ENCODE assay signal across 10 cellular contexts in the genomic region with DNA sequence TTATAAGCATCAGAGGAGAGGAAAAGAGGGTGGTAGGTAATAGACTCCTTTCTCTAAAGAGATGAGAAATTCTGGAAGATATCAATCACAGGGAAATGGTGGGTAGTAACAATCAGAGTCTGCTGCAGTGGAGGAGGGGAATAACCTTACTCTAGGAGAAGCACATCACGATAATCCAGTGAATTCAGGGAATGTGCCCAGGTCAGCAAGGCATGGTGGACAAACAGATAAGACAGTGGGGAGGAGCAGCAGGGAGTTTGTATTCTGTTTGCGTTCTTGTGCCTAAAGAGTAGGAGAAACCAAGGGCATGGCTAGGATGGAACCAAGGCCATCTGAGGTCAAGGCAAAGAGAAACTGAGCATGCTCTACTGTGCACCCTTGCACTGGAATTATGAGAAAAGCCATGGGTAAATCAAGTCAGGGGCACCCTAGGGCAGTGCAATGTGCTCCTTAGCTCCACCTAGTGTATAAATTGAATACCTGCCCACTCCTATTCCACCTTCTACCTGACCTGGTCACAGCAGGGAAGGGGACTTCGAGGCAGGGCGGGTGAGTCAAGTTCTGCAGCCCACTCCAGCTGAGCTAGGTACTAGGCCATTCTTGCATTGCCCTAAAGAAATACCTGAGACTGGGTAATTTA. TPM values are rescaled to one million over a fixed set of nuclear protein-coding genes. Genes with fewer than 3 reads are reported as not detected.
DNase-seq lines count a peak whose midpoint lies in the region; ATAC-seq and TF ChIP-seq lines count a peak whose summit lies in the region.
"Had no signal": no experiment of that assay in that cellular context is flagged by ENCODE, and none has a peak within 500 bp of the region (broad histone marks: within the 10 kb centered on the region; RNA-seq: fewer than 3 reads in every experiment).

No MANE protein-coding gene starts in this region.

- H3K9ac ChIP-seq in PC-3 (ENCODE audit: low read length): no peak overlapping the region

- H3K27me3 ChIP-seq in PC-3 (ENCODE audit: low read length) (no peaks in the 10 kb centered on the region), right cardiac atrium (ENCODE audit: control insufficient read depth, insufficient read depth) (no peaks in the 10 kb centered on the region)
- H3K27me3 ChIP-seq in CD4-positive, alpha-beta memory T cell (ENCODE audit: insufficient read depth, low read length): no peaks in the 10 kb centered on the region

- ATAC-seq in GM19372 (IDR thresholded peaks at IDR 0.05; ENCODE audit: low read depth, unreplicated experiment) (peak; percentile 71), PC-3 (peak; percentile 52; the same call in 1 of the 2 replicates), right cardiac atrium (no peak), HG03457 (IDR thresholded peaks at IDR 0.05; ENCODE audit: unreplicated experiment) (no peak)

- no peak overlapping the region for H2AFZ ChIP-seq in PC-3 (ENCODE audit: low read length)

- CTCF ChIA-PET in PC-3 (lab: Charles Lee): no interaction called here
- CTCF ChIA-PET in CD4-positive, alpha-beta memory T cell (lab: Charles Lee; ENCODE audit: partially characterized antibody): interaction anchor here (0.7 to 2.3 kb wide), 10 partner anchors 9 to 129 kb away, joined by 3 to 17 read pairs (median 4); no protein-coding TSS in a partner anchor

- intact Hi-C loops in PC-3 (cut with micrococcal nuclease): no loop called here
- intact Hi-C loops in right cardiac atrium (cut with DNase I): no loop called here
- intact Hi-C loops in CD4-positive, alpha-beta memory T cell (cut with micrococcal nuclease): no loop called here

- H3F3A ChIP-seq in PC-3 (ENCODE audit: low read length, unreplicated experiment): no peaks in the 10 kb centered on the region

- H3K27ac ChIP-seq in PC-3 (ENCODE audit: low read length): no peak overlapping the region
- H3K27ac ChIP-seq in right cardiac atrium (ENCODE audit: low read length): peak overlapping the region; percentile 6
- H3K27ac ChIP-seq in CD4-positive, alpha-beta memory T cell (ENCODE audit: low read depth, low read length): no peak overlapping the region

- no peak overlapping the region for H3K4me3 ChIP-seq in AG10803 (ENCODE audit: low read length)
- no peak overlapping the region for H3K4me3 ChIP-seq in PC-3 (ENCODE audit: low read length)
- no peak overlapping the region for H3K4me3 ChIP-seq in right cardiac atrium (ENCODE audit: low read length)
- H3K4me3 ChIP-seq in CD4-positive, alpha-beta memory T cell (ENCODE audit: low read length in 2 of 2): no peak overlapping the region

- 69% methylated on average over 4 of the region's 4 CpGs for WGBS in right cardiac atrium

- H3K9me2 ChIP-seq in PC-3 (replicated peaks; ENCODE audit: low read length): no peaks in the 10 kb centered on the region

- TF ChIP-seq CTCF in AG10803 (conservative IDR thresholded peaks at IDR 0.05; ENCODE audit: low read length) (peak; percentile 38), PC-3 (conservative IDR thresholded peaks at IDR 0.05; ENCODE audit: low read depth, low read length) (peak; percentile 91)

- DNase-seq in AG10803 (ENCODE audit: low read depth): no peak
- peak; percentile 51 for DNase-seq in PC-3
- no peak for DNase-seq in right cardiac atrium
- no peak for DNase-seq in CD4-positive, alpha-beta memory T cell
- DNase-seq in superior temporal gyrus (ENCODE audit: extremely low spot score): no peak
- DNase-seq in NCI-H1417 (lab: John Stamatoyannopoulos, UW): no peak
- DNase-seq: immature natural killer cell, MV-4-11 had no signal

- H3K36me3 Mint-ChIP-seq in CD4-positive, alpha-beta memory T cell: peaks cover 22 to 25% of the 10 kb centered on the region in 2 donors
- H3K36me3 Mint-ChIP-seq: immature natural killer cell had no signal

- peak overlapping the region in 1 of 7 donors; percentile 12 for H3K27ac Mint-ChIP-seq in CD4-positive, alpha-beta memory T cell
- H3K27ac Mint-ChIP-seq: immature natural killer cell had no signal

- no peaks in the 10 kb centered on the region for H3K27me3 Mint-ChIP-seq in CD4-positive, alpha-beta memory T cell

- peaks cover 0 to 3% (median 0%) of the 10 kb centered on the region in 8 donors for H3K9me3 Mint-ChIP-seq in CD4-positive, alpha-beta memory T cell

- H3K4me1 Mint-ChIP-seq in CD4-positive, alpha-beta memory T cell: peaks cover 13 to 64% (median 22%) of the 10 kb centered on the region in 4 donors
- H3K4me1 Mint-ChIP-seq: immature natural killer cell had no signal

- H3K36me3 ChIP-seq in PC-3 (ENCODE audit: low read depth, low read length): no peaks in the 10 kb centered on the region
- no peaks in the 10 kb centered on the region for H3K36me3 ChIP-seq in CD4-positive, alpha-beta memory T cell (ENCODE audit: insufficient read depth, low read length)

- no peak overlapping the region for H3K4me2 ChIP-seq in PC-3 (ENCODE audit: low read length)

- no peak overlapping the region for H3K4me3 Mint-ChIP-seq in CD4-positive, alpha-beta memory T cell
- H3K4me3 Mint-ChIP-seq: immature natural killer cell had no signal

- POLR2A ChIA-PET in PC-3 (lab: Charles Lee; ENCODE audit: unreplicated experiment): no interaction called here
- POLR2A ChIA-PET in CD4-positive, alpha-beta memory T cell (lab: Charles Lee; ENCODE audit: partially characterized antibody): interaction anchor here (0.6 kb wide), 1 partner anchor 45 kb away, joined by 3 read pairs; no protein-coding TSS in a partner anchor

- H4K20me1 ChIP-seq in PC-3 (ENCODE audit: low read length): no peaks in the 10 kb centered on the region

- H3K4me1 ChIP-seq in PC-3 (ENCODE audit: insufficient read depth, low read length): peaks cover 18% of the 10 kb centered on the region
- H3K4me1 ChIP-seq in right cardiac atrium (ENCODE audit: control insufficient read depth, insufficient read depth, low read length): peaks cover 6% of the 10 kb centered on the region
- H3K4me1 ChIP-seq in CD4-positive, alpha-beta memory T cell (ENCODE audit: insufficient read depth, low read length): no peaks in the 10 kb centered on the region

- no TSS peak for BruUV-seq in PC-3 (replicated peaks; lab: Mats Ljungman, UMichigan)

- H3K9me3 ChIP-seq in PC-3 (ENCODE audit: low read length) (no peaks in the 10 kb centered on the region), right cardiac atrium (ENCODE audit: control insufficient read depth, low read length) (peaks cover 2% of the 10 kb centered on the region)
- H3K9me3 ChIP-seq in CD4-positive, alpha-beta memory T cell (ENCODE audit: control insufficient read depth in 1 of 2, low read length in 2 of 2): no peaks in the 10 kb centered on the region

- no peaks in the 10 kb centered on the region for H3K79me2 ChIP-seq in PC-3 (ENCODE audit: low read length)

RNA-seq across cellular contexts. Expression of gene RETREG1, which starts 31.6 kb away (rescaled TPM):
- total RNA-seq in PC-3 (2014; rRNA removed) (1.7 and 8.5 TPM in 2 replicates), right cardiac atrium (100 to 1,000 TPM; 123 to 209 (median 152) TPM)
- 114 TPM for polyA plus RNA-seq in right cardiac atrium
- 10 to 100 TPM; 26.6 to 28.0 TPM for total RNA-seq in CD4-positive, alpha-beta memory T cell
- 10 to 100 TPM; 70.6 to 79.5 TPM for polyA plus RNA-seq in CD4-positive, alpha-beta memory T cell

Comparison
In these comparisons a context has a peak if more than half of its experiments do, and no peak if none do; other contexts are left out.
1. ATAC-seq: peak in GM19372 (single experiment) and PC-3 (single experiment); none in right cardiac atrium (0 of 2) and HG03457 (single experiment).